ENCODE assay signal across 8 cellular contexts in genomic region chr7:152464312-152465117, GRCh38. TPM values are rescaled to one million over a fixed set of nuclear protein-coding genes. Genes with fewer than 3 reads are reported as not detected.
A peak's percentile ranks its signal among the peaks of the same experiment; 100 is the strongest.
DNase-seq lines count a peak whose midpoint lies in the region; TF ChIP-seq lines count a peak whose summit lies in the region.

No MANE protein-coding gene starts in this region.

- in situ Hi-C loops in astrocyte of the spinal cord (cut with HindIII; ENCODE audit: low sequenced_read_pairs): no loop called here

- H3K4me3 ChIP-seq in astrocyte of the spinal cord (ENCODE audit: low read depth, low read length) (peak overlapping the region; percentile 77), iPS-11a (ENCODE audit: low read depth, low read length) (peak overlapping the region; percentile 74), sigmoid colon (peak overlapping the region; percentile 84 to 96 (median 90))

- no peaks in the 10 kb centered on the region for H3K36me3 ChIP-seq in sigmoid colon

- no peaks in the 10 kb centered on the region for H3K27me3 ChIP-seq in sigmoid colon

- H3K27ac ChIP-seq in sigmoid colon: peak overlapping the region; percentile 99 to 100 (median 100)

- TF ChIP-seq POLR2A in sigmoid colon (IDR thresholded peaks at IDR 0.05): peak in 1 of 2 donors; percentile 15

- no peak for TF ChIP-seq CTCF in astrocyte of the spinal cord (IDR thresholded peaks at IDR 0.05; ENCODE audit: low read depth, low read length)
- no peak for TF ChIP-seq CTCF in sigmoid colon (IDR thresholded peaks at IDR 0.05)

- DNase-seq in NCI-H1417 (lab: John Stamatoyannopoulos, UW) (peak; percentile 79 to 98 (median 95)), NCI-H1417 treated with DMSO at 0.1 percent for 48 hours (lab: John Stamatoyannopoulos, UW) (no peak), H4 (ENCODE audit: low spot score) (peak; percentile 49), LHCN-M2 (ENCODE audit: low read depth) (peak; percentile 76), T-helper 2 cell (peak in 4 of 5 experiments; percentile 45 to 81 (median 62)), astrocyte of the spinal cord (ENCODE audit: low read depth, low spot score) (peak; percentile 84), sigmoid colon (peak; percentile 90)

- no peak for TF ChIP-seq EP300 in sigmoid colon (IDR thresholded peaks at IDR 0.05)

- intact Hi-C loops in sigmoid colon (cut with DNase I): loop anchor here (1.0 to 10.0 kb wide), 3 partner anchors 28 to 290 kb away; partner anchors contain the start of genes ACTR3B and KMT2C

- peaks cover 0 to 30% (median 16%) of the 10 kb centered on the region in 4 donors for H3K4me1 ChIP-seq in sigmoid colon

- H3K9me3 ChIP-seq in sigmoid colon: no peaks in the 10 kb centered on the region

- WGBS in sigmoid colon, 2 donors: 0% methylated on average over 91 of the region's 91 CpGs

RNA-seq across cellular contexts. Expression of gene KMT2C, which starts 28.7 kb away (rescaled TPM):
- total RNA-seq in H4 (2014; rRNA removed; shearing (Covaris generic)): 10.1 and 11.0 TPM in 2 replicates
- total RNA-seq in LHCN-M2 (2014; rRNA removed): 21.6 and 24.5 TPM in 2 replicates
- 7.1 TPM for polyA plus RNA-seq in LHCN-M2 (2012)
- 10 to 100 TPM; 46.4 to 75.6 (median 57.2) TPM for total RNA-seq in sigmoid colon
- 10 to 100 TPM in 1 of 3 donors, 1 to 10 TPM in 2; 7.4 to 18.9 (median 8.4) TPM for polyA plus RNA-seq in sigmoid colon
